10 cellular contexts compared by ENCODE assay signal in the genomic region with DNA sequence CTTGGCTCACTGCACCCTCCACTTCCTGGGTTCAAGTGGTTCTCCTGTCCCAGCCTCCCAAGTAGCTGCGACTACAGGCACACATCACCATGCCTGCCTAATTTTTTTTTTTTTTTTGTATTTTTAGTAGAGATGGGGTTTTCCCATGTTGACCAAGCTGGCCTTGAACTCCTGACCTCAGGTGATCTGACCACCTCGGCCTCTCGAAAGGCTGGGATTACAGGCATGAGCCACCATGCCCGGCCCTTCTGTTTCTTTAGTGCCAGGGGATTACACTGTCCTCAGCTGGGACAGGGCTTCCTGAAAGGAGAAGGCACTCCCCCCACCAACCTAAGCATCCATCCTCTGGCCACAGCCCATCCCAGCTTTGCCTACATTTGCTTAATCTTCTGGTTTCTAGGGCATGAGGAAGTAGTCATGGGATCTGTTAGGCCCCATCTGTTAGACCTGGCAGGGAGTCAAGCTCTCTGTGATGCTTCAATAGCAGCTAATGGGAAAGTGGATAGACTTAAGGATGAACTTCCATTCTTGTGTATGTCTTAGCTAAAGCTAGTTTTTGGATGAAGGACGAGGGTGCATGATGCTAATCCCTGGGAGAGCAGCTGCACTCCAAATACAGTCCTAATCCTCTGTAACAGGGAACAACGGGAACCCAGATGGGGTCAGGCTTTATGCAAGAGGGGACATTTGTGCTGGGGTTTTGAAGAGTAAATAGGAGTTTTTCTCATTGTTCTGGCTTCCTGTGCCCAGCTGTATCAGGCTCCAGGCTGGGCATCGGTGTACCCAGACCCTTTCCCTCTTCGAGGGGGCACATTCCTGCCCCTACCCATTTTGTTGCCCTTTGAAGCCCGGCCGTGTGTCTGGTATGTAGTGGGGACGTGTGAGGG. TPM values are rescaled to one million over a fixed set of nuclear protein-coding genes. Genes with fewer than 3 reads are reported as not detected.
A peak's percentile ranks its signal among the peaks of the same experiment; 100 is the strongest.
DNase-seq lines count a peak whose midpoint lies in the region; ATAC-seq, FAIRE-seq and TF ChIP-seq lines count a peak whose summit lies in the region.
"Had no signal": no experiment of that assay in that cellular context is flagged by ENCODE, and none has a peak within 500 bp of the region (broad histone marks: within the 10 kb centered on the region; RNA-seq: fewer than 3 reads in every experiment).

No MANE protein-coding gene starts in this region.

- peak overlapping the region; percentile 13; the same call in 1 of the 2 replicates for H3K27ac ChIP-seq in GM12878 (ENCODE audit: control insufficient read depth, insufficient read depth)

- no peak overlapping the region for H2AFZ ChIP-seq in GM12878 (ENCODE audit: control insufficient read depth, low read depth, low read length)

- no peaks in the 10 kb centered on the region; the same call in 2 of the 3 replicates for H3K9me3 ChIP-seq in GM12878 (replicated peaks; ENCODE audit: control insufficient read depth, insufficient read depth, low read length)

- CTCF ChIA-PET in GM12878 (lab: Yijun Ruan, JAX): interaction anchor here (1.2 to 3.1 kb wide), 3 partner anchors 16 to 88 kb away, joined by 3 to 13 read pairs (median 4); no protein-coding TSS in a partner anchor

- H3K79me2 ChIP-seq in GM12878 (ENCODE audit: control insufficient read depth, insufficient read depth, low read length): peaks cover 62% of the 10 kb centered on the region

- intact Hi-C loops in GM12878 (cut with micrococcal nuclease; ENCODE audit: unreplicated experiment): no loop called here

- H3K27me3 ChIP-seq in GM12878 (replicated peaks in 1 of 2; ENCODE audit: control insufficient read depth in 2 of 2, insufficient read depth in 2 of 2, low read length in 1 of 2): no peaks in the 10 kb centered on the region

- no TSS peak for BruUV-seq in GM12878 (replicated peaks; lab: Mats Ljungman, UMichigan)

- SMC1A ChIA-PET in GM12878 (lab: Charles Lee; ENCODE audit: uncharacterized antibody, unreplicated experiment): interaction anchor here (1.0 to 5.0 kb wide), 8 partner anchors 9 to 144 kb away, joined by 3 to 36 read pairs (median 3); a partner anchor contains a TSS

- no peak for FAIRE-seq in GM12878 (lab: Jason Lieb, UNC)

- peak overlapping the region; percentile 96 for H3K4me3 ChIP-seq in GM12878

- no peak for ATAC-seq in GM12878
- no peak for ATAC-seq in HG03457 (IDR thresholded peaks at IDR 0.05; ENCODE audit: unreplicated experiment)
- no peak for ATAC-seq in GM21528 (IDR thresholded peaks at IDR 0.05; ENCODE audit: low FRiP score, unreplicated experiment)
- ATAC-seq in GM19395 (IDR thresholded peaks at IDR 0.05; ENCODE audit: unreplicated experiment): no peak

- RAD21 ChIA-PET in GM12878 (lab: Charles Lee; ENCODE audit: unreplicated experiment): interaction anchor here (0.7 to 8.3 kb wide), 5 partner anchors 27 to 403 kb away, joined by 3 to 98 read pairs (median 4); a partner anchor contains a TSS

- POLR2A ChIA-PET in GM12878 (lab: Charles Lee): interaction anchor here (0.6 to 4.3 kb wide), 5 partner anchors 9 to 258 kb away, joined by 3 to 72 read pairs (median 7); no protein-coding TSS in a partner anchor

- no peak for TF ChIP-seq RAD21 in GM12878 (IDR thresholded peaks at IDR 0.05; ENCODE audit: insufficient read depth, low read depth, low read length)

- TF ChIP-seq CTCF in GM12878 (IDR thresholded peaks at IDR 0.05 in 2 of 3, conservative IDR thresholded peaks at IDR 0.05 in 1 of 3; ENCODE audit: control insufficient read depth in 2 of 3, extremely low read depth in 1 of 3, insufficient read depth in 1 of 3, low read depth in 3 of 3, low read length in 3 of 3): no peak

- WGBS in GM12878 (ENCODE audit: insufficient coverage, insufficient replicate concordance, low lambda C conversion rate, missing lambda C conversion rate): 62% methylated on average over 11 of the region's 11 CpGs

- peaks cover 21% of the 10 kb centered on the region for H3K4me1 ChIP-seq in GM12878 (ENCODE audit: control insufficient read depth, insufficient read depth, low read length)

- peak overlapping the region; percentile 80 for H3K4me2 ChIP-seq in GM12878 (ENCODE audit: control insufficient read depth, insufficient read depth)

- DNase-seq in AML-193 (lab: John Stamatoyannopoulos, UW) (peak; percentile 79 to 88), DMS 273 (lab: John Stamatoyannopoulos, UW; ENCODE audit: unreplicated experiment) (peak; percentile 84), NCI-H526 (lab: John Stamatoyannopoulos, UW) (peak; percentile 72 to 73), GM12878 (ENCODE audit: low read depth, low spot score) (no peak), hypothalamus (lab: John Stamatoyannopoulos, UW) (no peak)
- DNase-seq: effector CD4-positive, alpha-beta T cell; stimulated activated CD4-positive, alpha-beta T cell treated with anti-CD3 and anti-CD28 coated beads, Interleukin-15, amount 100 ng/mL, for 24 hours had no signal

- in situ Hi-C loops in GM12878 (cut with MboI): no loop called here

- no peak for TF ChIP-seq EP300 in GM12878 (IDR thresholded peaks at IDR 0.05; ENCODE audit: borderline replicate concordance in 1 of 2, control insufficient read depth in 1 of 2, low read depth in 2 of 2, low read length in 2 of 2)

- no peak overlapping the region; the same call in 1 of the 2 replicates for H3K9ac ChIP-seq in GM12878 (ENCODE audit: control insufficient read depth, insufficient read depth, low read length)

- H3K36me3 ChIP-seq in GM12878 (ENCODE audit: control insufficient read depth in 2 of 2, insufficient read depth in 2 of 2, low read length in 1 of 2): no peaks in the 10 kb centered on the region

- no peaks in the 10 kb centered on the region for H4K20me1 ChIP-seq in GM12878 (ENCODE audit: control insufficient read depth, insufficient read depth)

- no peak for TF ChIP-seq POLR2A in GM12878 (IDR thresholded peaks at IDR 0.05; ENCODE audit: low read depth, low read length)

RNA-seq across cellular contexts. Expression of a gene that starts 2.6 kb away (rescaled TPM):
- total RNA-seq in GM12878 (2013; cell fraction: nucleolus; rRNA removed): 110 and 115 TPM in 2 replicates
- total RNA-seq in GM12878 (2014; rRNA removed): 46.4 and 50.7 TPM in 2 replicates
- 39.9 and 44.5 TPM in 2 replicates for total RNA-seq in GM12878 (2014; rRNA removed; fragmentation: Illumina TruSeq; extraction: Trizol)
- 65.4 and 76.8 TPM in 2 replicates for total RNA-seq in GM12878 (2021)
- polyA plus RNA-seq in GM12878 (2011; ENCODE audit: low read depth): 25.3 TPM
- polyA plus RNA-seq in GM12878 (2011; rRNA removed): 21.9 and 36.9 TPM in 2 replicates
- polyA plus RNA-seq in GM12878 (2011; cell fraction: cytosol; rRNA removed): 34.2 and 36.5 TPM in 2 replicates
- 72.6 and 89.0 TPM in 2 replicates for polyA plus RNA-seq in GM12878 (2011; cell fraction: nucleus; rRNA removed)
- polyA plus RNA-seq in GM12878 (2012): 40.7 and 41.8 TPM in 2 replicates
- polyA plus RNA-seq in GM12878 (2014; fragmentation: Illumina TruSeq; extraction: Trizol): 31.2 and 47.2 TPM in 2 replicates
- polyA plus RNA-seq in GM12878 (2014; fragmentation: Nextera tagmentation; extraction: Ambion mirVana): 1 to 10 TPM; 1.6 to 4.3 TPM
- polyA plus RNA-seq in GM12878 (2014; rRNA removed): 48.5 and 52.7 TPM in 2 replicates
- 10 to 100 TPM; 15.0 to 15.9 TPM for polyA plus RNA-seq in GM12878 (2016; fragmentation: Nextera tagmentation; extraction: Ambion mirVana)
- 51.5 and 71.1 TPM in 2 replicates for polyA minus RNA-seq in GM12878 (2011; rRNA and poly(A)+ RNA removed)
- 14.2 and 18.7 TPM in 2 replicates for polyA minus RNA-seq in GM12878 (2011; cell fraction: cytosol; rRNA and poly(A)+ RNA removed)
- polyA minus RNA-seq in GM12878 (2011; cell fraction: nucleus; rRNA and poly(A)+ RNA removed): 61.3 and 87.1 TPM in 2 replicates

RNA-seq across cellular contexts. Expression of a gene that starts 7.8 kb away (rescaled TPM):
- total RNA-seq in GM12878 (2013; cell fraction: nucleolus; rRNA removed): 22.3 and 28.0 TPM in 2 replicates
- total RNA-seq in GM12878 (2014; rRNA removed) (16.8 and 20.6 TPM in 2 replicates), GM12878 (2014; rRNA removed; fragmentation: Illumina TruSeq; extraction: Trizol) (6.0 and 8.7 TPM in 2 replicates), GM12878 (2021) (18.8 and 20.6 TPM in 2 replicates)
- 3.4 TPM for polyA plus RNA-seq in GM12878 (2011; ENCODE audit: low read depth)
- polyA plus RNA-seq in GM12878 (2011; rRNA removed) (4.9 and 6.6 TPM in 2 replicates), GM12878 (2014; fragmentation: Illumina TruSeq; extraction: Trizol) (3.4 and 7.7 TPM in 2 replicates), GM12878 (2014; fragmentation: Nextera tagmentation; extraction: Ambion mirVana) (1 to 10 TPM in 1 of 2 experiments, under 1 TPM in 1; 0.77 to 1.4 TPM), GM12878 (2014; rRNA removed) (24.4 and 24.7 TPM in 2 replicates), GM12878 (2016; fragmentation: Nextera tagmentation; extraction: Ambion mirVana) (10 to 100 TPM; 10.3 to 12.9 TPM)
- 9.7 and 13.5 TPM in 2 replicates for polyA plus RNA-seq in GM12878 (2011; cell fraction: cytosol; rRNA removed)
- polyA plus RNA-seq in GM12878 (2011; cell fraction: nucleus; rRNA removed): 23.6 and 26.4 TPM in 2 replicates
- polyA plus RNA-seq in GM12878 (2012): 9.2 and 9.4 TPM in 2 replicates
- polyA minus RNA-seq in GM12878 (2011; rRNA and poly(A)+ RNA removed): 5.2 and 14.0 TPM in 2 replicates
- polyA minus RNA-seq in GM12878 (2011; cell fraction: cytosol; rRNA and poly(A)+ RNA removed): 2.8 and 4.4 TPM in 2 replicates
- 12.5 and 12.8 TPM in 2 replicates for polyA minus RNA-seq in GM12878 (2011; cell fraction: nucleus; rRNA and poly(A)+ RNA removed)

RNA-seq across cellular contexts. Expression of a gene that starts 35.6 kb away (rescaled TPM):
- 35.0 and 37.1 TPM in 2 replicates for total RNA-seq in GM12878 (2013; cell fraction: nucleolus; rRNA removed)
- total RNA-seq in GM12878 (2014; rRNA removed) (34.6 and 39.5 TPM in 2 replicates), GM12878 (2014; rRNA removed; fragmentation: Illumina TruSeq; extraction: Trizol) (28.1 and 28.5 TPM in 2 replicates), GM12878 (2021) (48.6 and 52.7 TPM in 2 replicates)
- polyA plus RNA-seq in GM12878 (2011; ENCODE audit: low read depth): 18.9 TPM
- polyA plus RNA-seq in GM12878 (2011; rRNA removed) (30.1 and 44.0 TPM in 2 replicates), GM12878 (2014; fragmentation: Illumina TruSeq; extraction: Trizol) (34.7 and 38.5 TPM in 2 replicates), GM12878 (2014; fragmentation: Nextera tagmentation; extraction: Ambion mirVana) (1 to 10 TPM in 1 of 2 experiments, under 1 TPM in 1; 0.79 to 2.2 TPM), GM12878 (2014; rRNA removed) (54.5 and 56.3 TPM in 2 replicates), GM12878 (2016; fragmentation: Nextera tagmentation; extraction: Ambion mirVana) (10 to 100 TPM; 26.6 to 30.4 TPM)
- polyA plus RNA-seq in GM12878 (2011; cell fraction: cytosol; rRNA removed): 35.9 and 44.6 TPM in 2 replicates
- 86.8 and 103 TPM in 2 replicates for polyA plus RNA-seq in GM12878 (2011; cell fraction: nucleus; rRNA removed)
- 42.0 and 53.2 TPM in 2 replicates for polyA plus RNA-seq in GM12878 (2012)
- polyA minus RNA-seq in GM12878 (2011; rRNA and poly(A)+ RNA removed): 18.0 and 29.1 TPM in 2 replicates
- polyA minus RNA-seq in GM12878 (2011; cell fraction: cytosol; rRNA and poly(A)+ RNA removed): 17.6 and 19.0 TPM in 2 replicates
- polyA minus RNA-seq in GM12878 (2011; cell fraction: nucleus; rRNA and poly(A)+ RNA removed): 16.3 and 21.9 TPM in 2 replicates

RNA-seq across cellular contexts. Expression of a gene that starts 37.7 kb away (rescaled TPM):
- 37.2 and 42.9 TPM in 2 replicates for total RNA-seq in GM12878 (2013; cell fraction: nucleolus; rRNA removed)
- 63.1 and 67.7 TPM in 2 replicates for total RNA-seq in GM12878 (2014; rRNA removed)
- 42.7 and 43.8 TPM in 2 replicates for total RNA-seq in GM12878 (2014; rRNA removed; fragmentation: Illumina TruSeq; extraction: Trizol)
- total RNA-seq in GM12878 (2021): 64.7 and 71.0 TPM in 2 replicates
- polyA plus RNA-seq in GM12878 (2011; ENCODE audit: low read depth): 17.1 TPM
- 33.6 and 56.2 TPM in 2 replicates for polyA plus RNA-seq in GM12878 (2011; rRNA removed)
- polyA plus RNA-seq in GM12878 (2011; cell fraction: cytosol; rRNA removed): 81.3 and 87.6 TPM in 2 replicates
- 178 and 218 TPM in 2 replicates for polyA plus RNA-seq in GM12878 (2011; cell fraction: nucleus; rRNA removed)
- polyA plus RNA-seq in GM12878 (2012): 53.1 and 59.7 TPM in 2 replicates
- 28.9 and 56.1 TPM in 2 replicates for polyA plus RNA-seq in GM12878 (2014; fragmentation: Illumina TruSeq; extraction: Trizol)
- 10 to 100 TPM in 1 of 2 experiments, 1 to 10 TPM in 1; 4.4 to 17.6 TPM for polyA plus RNA-seq in GM12878 (2014; fragmentation: Nextera tagmentation; extraction: Ambion mirVana)
- polyA plus RNA-seq in GM12878 (2014; rRNA removed): 81.1 and 87.2 TPM in 2 replicates
- 10 to 100 TPM; 57.9 to 63.1 TPM for polyA plus RNA-seq in GM12878 (2016; fragmentation: Nextera tagmentation; extraction: Ambion mirVana)
- polyA minus RNA-seq in GM12878 (2011; rRNA and poly(A)+ RNA removed): 74.5 TPM in 2 replicates
- 17.3 and 27.0 TPM in 2 replicates for polyA minus RNA-seq in GM12878 (2011; cell fraction: cytosol; rRNA and poly(A)+ RNA removed)
- polyA minus RNA-seq in GM12878 (2011; cell fraction: nucleus; rRNA and poly(A)+ RNA removed): 32.6 and 40.9 TPM in 2 replicates

RNA-seq across cellular contexts. Expression of a gene that starts 54.6 kb away (rescaled TPM):
- total RNA-seq in GM12878 (2013; cell fraction: nucleolus; rRNA removed): 3.1 and 4.3 TPM in 2 replicates
- total RNA-seq in GM12878 (2014; rRNA removed) (0.28 and 1.6 TPM in 2 replicates), GM12878 (2014; rRNA removed; fragmentation: Illumina TruSeq; extraction: Trizol) (0.54 and 1.1 TPM in 2 replicates), GM12878 (2021) (5.9 and 6.7 TPM in 2 replicates)
- polyA plus RNA-seq in GM12878 (2011; ENCODE audit: low read depth): not detected
- polyA plus RNA-seq in GM12878 (2011; rRNA removed) (1.1 and 1.9 TPM in 2 replicates), GM12878 (2014; fragmentation: Illumina TruSeq; extraction: Trizol) (0.79 and 3.0 TPM in 2 replicates), GM12878 (2014; fragmentation: Nextera tagmentation; extraction: Ambion mirVana) (1 to 10 TPM in 1 of 2 experiments, under 1 TPM in 1; 0.64 to 2.7 TPM), GM12878 (2014; rRNA removed) (0.95 and 2.2 TPM in 2 replicates), GM12878 (2016; fragmentation: Nextera tagmentation; extraction: Ambion mirVana) (under 1 TPM; 0.20 to 0.25 TPM)
- 1.5 and 1.9 TPM in 2 replicates for polyA plus RNA-seq in GM12878 (2011; cell fraction: cytosol; rRNA removed)
- polyA plus RNA-seq in GM12878 (2011; cell fraction: nucleus; rRNA removed): 1.9 and 2.6 TPM in 2 replicates
- 0.30 and 0.48 TPM in 2 replicates for polyA plus RNA-seq in GM12878 (2012)
- 2.0 and 2.3 TPM in 2 replicates for polyA minus RNA-seq in GM12878 (2011; rRNA and poly(A)+ RNA removed)
- 48.6 and 52.2 TPM in 2 replicates for polyA minus RNA-seq in GM12878 (2011; cell fraction: cytosol; rRNA and poly(A)+ RNA removed)
- polyA minus RNA-seq in GM12878 (2011; cell fraction: nucleus; rRNA and poly(A)+ RNA removed): 4.1 and 16.8 TPM in 2 replicates

Comparison
In these comparisons a context has a peak if more than half of its experiments do, and no peak if none do; other contexts are left out.
1. DNase-seq: peak in AML-193 (2 of 2), DMS 273 (single experiment) and NCI-H526 (2 of 2); none in GM12878 (single experiment) and hypothalamus (0 of 51).